9 cellular contexts compared by ENCODE assay signal in the genomic region with DNA sequence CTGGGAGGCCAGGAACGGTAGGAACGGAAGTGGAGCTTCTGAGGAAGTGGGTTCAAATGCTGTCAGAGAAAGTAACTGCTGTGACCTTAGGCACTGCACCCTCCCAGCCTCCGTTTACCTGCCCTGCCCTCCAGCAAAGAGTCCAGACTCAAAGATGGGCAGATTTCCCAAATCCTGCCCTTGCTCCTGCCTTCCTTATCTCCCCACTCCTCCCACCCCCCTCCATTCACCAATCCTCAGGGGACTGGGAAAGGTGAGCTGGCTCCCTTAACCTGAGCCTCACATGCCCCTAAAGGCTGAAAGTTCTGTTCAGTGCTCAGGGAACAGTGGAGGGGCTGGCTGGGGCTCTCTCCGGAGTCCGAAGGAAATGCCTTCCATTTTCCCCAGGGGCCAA.
A peak's percentile ranks its signal among the peaks of the same experiment; 100 is the strongest.
DNase-seq lines count a peak whose midpoint lies in the region; ATAC-seq and TF ChIP-seq lines count a peak whose summit lies in the region.
"Had no signal": no experiment of that assay in that cellular context is flagged by ENCODE, and none has a peak within 500 bp of the region (broad histone marks: within the 10 kb centered on the region; RNA-seq: fewer than 3 reads in every experiment).

No MANE protein-coding gene starts in this region.

- intact Hi-C loops in activated B cell treated with CpG ODN at 0.5 μM for 24 hours (cut with micrococcal nuclease): loop anchor here (2.0 to 5.0 kb wide), 3 partner anchors 79 to 658 kb away; a partner anchor contains a TSS

- CTCF ChIA-PET in activated CD4-positive, alpha-beta T cell treated with anti-CD3 and anti-CD28 coated beads, Interleukin-2, amount 10 ng/mL, durations not matched to agents 7 days and 5 days (lab: Charles Lee): interaction anchor here (3.5 kb wide), 1 partner anchor 9 kb away, joined by 33 read pairs; no protein-coding TSS in a partner anchor
- CTCF ChIA-PET in activated B cell treated with CpG ODN at 0.5 μM for 24 hours (lab: Charles Lee): no interaction called here

- H3K27ac ChIP-seq in stomach smooth muscle (ENCODE audit: low read length): no peak overlapping the region

- peaks cover 43% of the 10 kb centered on the region for H3K4me1 Mint-ChIP-seq in activated CD4-positive, alpha-beta T cell treated with anti-CD3 and anti-CD28 coated beads, Interleukin-2, amount 10 ng/mL, durations not matched to agents 7 days and 5 days
- H3K4me1 Mint-ChIP-seq in activated B cell treated with CpG ODN at 0.5 μM for 24 hours: peaks cover 51% of the 10 kb centered on the region

- peak overlapping the region; percentile 87 for H3K4me3 Mint-ChIP-seq in activated CD4-positive, alpha-beta T cell treated with anti-CD3 and anti-CD28 coated beads, Interleukin-2, amount 10 ng/mL, durations not matched to agents 7 days and 5 days
- H3K4me3 Mint-ChIP-seq in activated B cell treated with CpG ODN at 0.5 μM for 24 hours: peak overlapping the region; percentile 90

- H3K4me1 ChIP-seq in iPS-15b (ENCODE audit: control insufficient read depth, insufficient read depth, low read length) (peaks cover 17% of the 10 kb centered on the region), stomach smooth muscle (ENCODE audit: control insufficient read depth, insufficient read depth, low read length) (peaks cover 31% of the 10 kb centered on the region)

- no peak for TF ChIP-seq CTCF in activated B cell treated with CpG ODN at 0.5 μM for 24 hours (IDR thresholded peaks at IDR 0.05)

- H3K4me3 ChIP-seq in iPS-15b (ENCODE audit: low read depth, low read length): peak overlapping the region; percentile 60
- H3K4me3 ChIP-seq in stomach smooth muscle (ENCODE audit: low read length in 2 of 2): peak overlapping the region; percentile 49 to 51

- peaks cover 38% of the 10 kb centered on the region for H3K27me3 ChIP-seq in iPS-15b (ENCODE audit: control insufficient read depth, insufficient read depth, low read length)
- peaks cover 6 to 13% of the 10 kb centered on the region in 2 donors for H3K27me3 ChIP-seq in stomach smooth muscle (ENCODE audit: control insufficient read depth in 1 of 2, insufficient read depth in 2 of 2, low read length in 2 of 2)

- H3K27me3 Mint-ChIP-seq in activated CD4-positive, alpha-beta T cell treated with anti-CD3 and anti-CD28 coated beads, Interleukin-2, amount 10 ng/mL, durations not matched to agents 7 days and 5 days: peaks cover 9% of the 10 kb centered on the region
- H3K27me3 Mint-ChIP-seq in activated B cell treated with CpG ODN at 0.5 μM for 24 hours: no peaks in the 10 kb centered on the region

- H3K36me3 ChIP-seq in iPS-15b (ENCODE audit: control insufficient read depth, insufficient read depth, low read length): no peaks in the 10 kb centered on the region
- H3K36me3 ChIP-seq in stomach smooth muscle (ENCODE audit: control insufficient read depth in 2 of 2, insufficient read depth in 2 of 2, low read length in 2 of 2): no peaks in the 10 kb centered on the region

- no peak for DNase-seq in activated CD4-positive, alpha-beta T cell treated with anti-CD3 and anti-CD28 coated beads, Interleukin-2, amount 10 ng/mL, durations not matched to agents 7 days and 5 days
- no peak for DNase-seq in activated CD4-positive, alpha-beta T cell treated with anti-CD3 and anti-CD28 coated beads, Interleukin-2, amount 50 U/mL, for 1 hour
- DNase-seq in activated B cell treated with CpG ODN at 0.5 μM for 24 hours: no peak
- DNase-seq in T1000 (lab: John Stamatoyannopoulos, UW): no peak
- no peak for DNase-seq in amniotic stem cell (lab: John Stamatoyannopoulos, UW)
- no peak for DNase-seq in DMS79 treated with DMSO at 0.1 percent for 48 hours (lab: John Stamatoyannopoulos, UW)
- DNase-seq: stimulated activated CD4-positive, alpha-beta T cell treated with anti-CD3 and anti-CD28 coated beads, Interleukin-12 subunit alpha, Interleukin-12 subunit beta, amount 100 ng/mL, for 4 hours had no signal

- H3K9ac ChIP-seq in iPS-15b (ENCODE audit: low read depth, low read length): no peak overlapping the region
- H3K9ac ChIP-seq in stomach smooth muscle (ENCODE audit: low read length in 2 of 2): no peak overlapping the region

- no peaks in the 10 kb centered on the region for H3K9me3 ChIP-seq in iPS-15b (ENCODE audit: control insufficient read depth, insufficient read depth, low read length)
- no peaks in the 10 kb centered on the region for H3K9me3 ChIP-seq in stomach smooth muscle (ENCODE audit: control insufficient read depth in 2 of 2, low read length in 2 of 2)

- no peaks in the 10 kb centered on the region for H3K9me3 Mint-ChIP-seq in activated CD4-positive, alpha-beta T cell treated with anti-CD3 and anti-CD28 coated beads, Interleukin-2, amount 10 ng/mL, durations not matched to agents 7 days and 5 days
- H3K9me3 Mint-ChIP-seq in activated B cell treated with CpG ODN at 0.5 μM for 24 hours: no peaks in the 10 kb centered on the region

- POLR2A ChIA-PET in activated CD4-positive, alpha-beta T cell treated with anti-CD3 and anti-CD28 coated beads, Interleukin-2, amount 10 ng/mL, durations not matched to agents 7 days and 5 days (lab: Charles Lee): no interaction called here
- POLR2A ChIA-PET in activated B cell treated with CpG ODN at 0.5 μM for 24 hours (lab: Charles Lee): interaction anchor here (3.0 kb wide), 1 partner anchor 15 kb away, joined by 27 read pairs; no protein-coding TSS in a partner anchor

- H3K36me3 Mint-ChIP-seq in activated CD4-positive, alpha-beta T cell treated with anti-CD3 and anti-CD28 coated beads, Interleukin-2, amount 10 ng/mL, durations not matched to agents 7 days and 5 days (ENCODE audit: low read depth): no peaks in the 10 kb centered on the region
- peaks cover 3% of the 10 kb centered on the region for H3K36me3 Mint-ChIP-seq in activated B cell treated with CpG ODN at 0.5 μM for 24 hours (ENCODE audit: low read depth)

- no peak for ATAC-seq in activated B cell treated with CpG ODN at 0.5 μM for 24 hours (ENCODE audit: low read depth)

- peak overlapping the region; percentile 81 for H3K27ac Mint-ChIP-seq in activated CD4-positive, alpha-beta T cell treated with anti-CD3 and anti-CD28 coated beads, Interleukin-2, amount 10 ng/mL, durations not matched to agents 7 days and 5 days
- H3K27ac Mint-ChIP-seq in activated B cell treated with CpG ODN at 0.5 μM for 24 hours: peak overlapping the region; percentile 67
